10 cellular contexts compared by ENCODE assay signal in the genomic region with DNA sequence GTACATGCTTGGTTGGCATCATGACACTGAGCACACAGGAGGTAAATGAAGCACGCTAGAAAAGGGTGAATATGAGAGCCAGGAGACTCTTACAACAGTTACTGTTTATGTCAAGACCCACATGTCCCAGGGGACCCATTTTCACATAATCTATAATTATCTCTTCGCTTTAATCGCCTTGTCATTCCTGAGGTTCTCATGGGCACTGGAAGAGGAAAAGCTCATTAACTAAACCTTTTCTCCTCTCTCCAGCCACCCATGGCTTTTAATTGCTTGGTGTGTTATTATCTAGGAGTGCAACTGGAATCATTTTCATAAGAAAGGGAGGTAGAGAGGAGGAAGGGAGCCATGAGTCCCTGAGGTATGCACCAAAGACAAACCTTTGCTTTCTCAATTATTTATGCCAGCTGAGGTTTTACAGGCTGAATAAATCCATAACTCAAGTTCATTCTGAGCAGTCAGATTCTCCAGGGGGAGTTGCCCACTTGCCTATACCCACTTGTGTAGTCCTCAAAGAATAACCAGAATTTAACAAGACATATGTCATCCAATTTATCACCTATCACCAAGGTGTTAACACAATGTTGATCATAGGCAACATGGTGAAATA.
A peak's percentile ranks its signal among the peaks of the same experiment; 100 is the strongest.
DNase-seq lines count a peak whose midpoint lies in the region; ATAC-seq and TF ChIP-seq lines count a peak whose summit lies in the region.
"Had no signal": no experiment of that assay in that cellular context is flagged by ENCODE, and none has a peak within 500 bp of the region (broad histone marks: within the 10 kb centered on the region; RNA-seq: fewer than 3 reads in every experiment).

No MANE protein-coding gene starts in this region.

- ATAC-seq in GM23338 (no peak), HG03521 (IDR thresholded peaks at IDR 0.05; ENCODE audit: unreplicated experiment) (no peak)

- DNase-seq in GM23338 (ENCODE audit: low spot score) (no peak), NCI-H146 treated with DMSO at 0.1 percent for 48 hours (lab: John Stamatoyannopoulos, UW; ENCODE audit: unreplicated experiment) (peak; percentile 91), NCI-H82 treated with DMSO at 0.1 percent for 48 hours (lab: John Stamatoyannopoulos, UW; ENCODE audit: unreplicated experiment) (peak; percentile 96), neuronal stem cell (ENCODE audit: low spot score) (peak; percentile 5), HuH-7 (ENCODE audit: low spot score) (no peak), H7 (no peak), SIG-M5 treated with dmso at 0.1 percent for 504 hours (lab: John Stamatoyannopoulos, UW; ENCODE audit: unreplicated experiment) (no peak)
- DNase-seq: tibial artery had no signal

- H3K14ac ChIP-seq in neuronal stem cell (ENCODE audit: low read length): no peak overlapping the region

- no peak overlapping the region; the same call in 2 of the 3 replicates for H3K4me3 Mint-ChIP-seq in GM23338
- H3K4me3 Mint-ChIP-seq: activated naive CD4-positive, alpha-beta T cell treated with anti-CD3 and anti-CD28 coated beads, Interleukin-2, amount 50 U/mL, for 24 hours had no signal

- no CpG with 5 or more reads among the region's 3 CpGs for WGBS in neuronal stem cell (ENCODE audit: extremely low coverage in 2 of 2, insufficient read length in 2 of 2, insufficient replicate concordance in 1 of 2), 2 donors

- peaks cover 9% of the 10 kb centered on the region; the same call in 1 of the 2 replicates for H3K79me2 ChIP-seq in GM23338 (replicated peaks; ENCODE audit: insufficient read depth)

- H3K4me2 ChIP-seq in GM23338 (peak overlapping the region; percentile 56; the same call in 1 of the 2 replicates), neuronal stem cell (ENCODE audit: insufficient read depth, low read length, poor library complexity, severe bottlenecking) (no peak overlapping the region)

- peaks cover 14% of the 10 kb centered on the region for H3K36me3 Mint-ChIP-seq in GM23338 (ENCODE audit: low read depth)

- H3K36me3 ChIP-seq in GM23338 (ENCODE audit: insufficient read depth): no peaks in the 10 kb centered on the region
- peaks cover 1 to 20% of the 10 kb centered on the region in 2 donors for H3K36me3 ChIP-seq in neuronal stem cell (replicated peaks in 1 of 2; ENCODE audit: control insufficient read depth in 2 of 2, insufficient read depth in 2 of 2, low read length in 2 of 2)
- H3K36me3 ChIP-seq in H7 (replicated peaks; ENCODE audit: control insufficient read depth, insufficient read depth, low read length): no peaks in the 10 kb centered on the region

- H4K8ac ChIP-seq in neuronal stem cell (ENCODE audit: low read depth, low read length): no peak overlapping the region

- no peak overlapping the region for H3K18ac ChIP-seq in neuronal stem cell (ENCODE audit: low read length)

- H3K27ac ChIP-seq in GM23338 (ENCODE audit: low read depth): peak overlapping the region; percentile 45
- peak overlapping the region; percentile 20 for H3K27ac ChIP-seq in neuronal stem cell (replicated peaks; ENCODE audit: low read length)
- H3K27ac ChIP-seq: tibial artery had no signal

- H3K4me3 ChIP-seq in GM23338 (no peak overlapping the region), neuronal stem cell (ENCODE audit: low read length in 2 of 2) (no peak overlapping the region), H7 (ENCODE audit: insufficient read depth, low read depth, low read length) (no peak overlapping the region)
- H3K4me3 ChIP-seq: tibial artery had no signal

- H3K23ac ChIP-seq in neuronal stem cell (ENCODE audit: low read depth, low read length, poor library complexity): no peak overlapping the region

- no peak overlapping the region for H2AFZ ChIP-seq in GM23338
- no peak overlapping the region for H2AFZ ChIP-seq in neuronal stem cell (ENCODE audit: low read length)

- H3F3A ChIP-seq in GM23338 (replicated peaks; ENCODE audit: low read depth): no peaks in the 10 kb centered on the region

- no peak overlapping the region for H3K4ac ChIP-seq in neuronal stem cell (ENCODE audit: low read length)

- H2AK5ac ChIP-seq in neuronal stem cell (ENCODE audit: low read depth, low read length): no peak overlapping the region

- H3K4me1 Mint-ChIP-seq in GM23338: peaks cover 21% of the 10 kb centered on the region

- peaks cover 1 to 3% of the 10 kb centered on the region in 2 donors for H3K9me3 ChIP-seq in neuronal stem cell (replicated peaks in 1 of 2; ENCODE audit: control insufficient read depth in 2 of 2, insufficient read depth in 1 of 2, low read depth in 1 of 2, low read length in 2 of 2)
- H3K9me3 ChIP-seq: tibial artery had no signal

- H2BK15ac ChIP-seq in neuronal stem cell (ENCODE audit: low read length): no peak overlapping the region

- H3K27ac Mint-ChIP-seq in GM23338: peak overlapping the region; percentile 89
- H3K27ac Mint-ChIP-seq: activated naive CD4-positive, alpha-beta T cell treated with anti-CD3 and anti-CD28 coated beads, Interleukin-2, amount 50 U/mL, for 24 hours had no signal

- H2BK120ac ChIP-seq in neuronal stem cell (ENCODE audit: low read depth, low read length): no peak overlapping the region

- H3K9ac ChIP-seq in neuronal stem cell (ENCODE audit: low read depth, low read length, poor library complexity): no peak overlapping the region

- H4K20me1 ChIP-seq in GM23338 (replicated peaks; ENCODE audit: insufficient read depth): no peaks in the 10 kb centered on the region

- peaks cover 28% of the 10 kb centered on the region for H3K4me1 ChIP-seq in GM23338 (ENCODE audit: insufficient read depth)
- H3K4me1 ChIP-seq in neuronal stem cell (ENCODE audit: control insufficient read depth in 2 of 2, insufficient read depth in 1 of 2, low read depth in 1 of 2, low read length in 2 of 2): peaks cover 0 to 6% of the 10 kb centered on the region in 2 donors
- H3K4me1 ChIP-seq: tibial artery had no signal

- H3K9me2 ChIP-seq in GM23338 (ENCODE audit: insufficient read depth): no peaks in the 10 kb centered on the region

- H3K27me3 Mint-ChIP-seq in GM23338 (ENCODE audit: insufficient read depth, low read depth, poor library complexity): no peaks in the 10 kb centered on the region
- H3K27me3 Mint-ChIP-seq: activated naive CD4-positive, alpha-beta T cell treated with anti-CD3 and anti-CD28 coated beads, Interleukin-2, amount 50 U/mL, for 24 hours had no signal

- H2BK5ac ChIP-seq in neuronal stem cell (ENCODE audit: low read length): no peak overlapping the region

- TF ChIP-seq CTCF in GM23338 (conservative IDR thresholded peaks at IDR 0.05; ENCODE audit: low read depth in 2 of 2): no peak

- H4K91ac ChIP-seq in neuronal stem cell (ENCODE audit: low read depth, low read length, poor library complexity): no peak overlapping the region

- H3K79me1 ChIP-seq in neuronal stem cell (ENCODE audit: low read depth, low read length): no peaks in the 10 kb centered on the region

- H3K9me3 Mint-ChIP-seq in GM23338: no peaks in the 10 kb centered on the region

- no peak overlapping the region for H2BK12ac ChIP-seq in neuronal stem cell (ENCODE audit: low read length)

- H3K27me3 ChIP-seq in GM23338 (ENCODE audit: insufficient read depth): no peaks in the 10 kb centered on the region
- H3K27me3 ChIP-seq in neuronal stem cell (ENCODE audit: control insufficient read depth in 3 of 3, insufficient read depth in 3 of 3, low read depth in 1 of 3, low read length in 3 of 3): no peaks in the 10 kb centered on the region
- H3K27me3 ChIP-seq in H7 (ENCODE audit: control insufficient read depth, insufficient read depth, low read length): no peaks in the 10 kb centered on the region
- H3K27me3 ChIP-seq: tibial artery had no signal

TF ChIP-seq in GM23338, 12 proteins besides CTCF, POLR2A, EP300 and RAD21 (continues in another document):
- TF ChIP-seq EZH2 (IDR thresholded peaks at IDR 0.05; ENCODE audit: low read depth, unreplicated experiment): no peak
- TF ChIP-seq, protein P1, sequence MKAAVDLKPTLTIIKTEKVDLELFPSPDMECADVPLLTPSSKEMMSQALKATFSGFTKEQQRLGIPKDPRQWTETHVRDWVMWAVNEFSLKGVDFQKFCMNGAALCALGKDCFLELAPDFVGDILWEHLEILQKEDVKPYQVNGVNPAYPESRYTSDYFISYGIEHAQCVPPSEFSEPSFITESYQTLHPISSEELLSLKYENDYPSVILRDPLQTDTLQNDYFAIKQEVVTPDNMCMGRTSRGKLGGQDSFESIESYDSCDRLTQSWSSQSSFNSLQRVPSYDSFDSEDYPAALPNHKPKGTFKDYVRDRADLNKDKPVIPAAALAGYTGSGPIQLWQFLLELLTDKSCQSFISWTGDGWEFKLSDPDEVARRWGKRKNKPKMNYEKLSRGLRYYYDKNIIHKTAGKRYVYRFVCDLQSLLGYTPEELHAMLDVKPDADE (IDR thresholded peaks at IDR 0.05): no peak
- no peak for TF ChIP-seq STAT1 (IDR thresholded peaks at IDR 0.05; ENCODE audit: unreplicated experiment)
- no peak for TF ChIP-seq NANOG (IDR thresholded peaks at IDR 0.05; ENCODE audit: borderline replicate concordance)

Comparison
In these comparisons a context has a peak if more than half of its experiments do, and no peak if none do; other contexts are left out.
1. DNase-seq: peak in NCI-H146 treated with DMSO at 0.1 percent for 48 hours (single experiment), NCI-H82 treated with DMSO at 0.1 percent for 48 hours (single experiment) and neuronal stem cell (single experiment); none in GM23338 (single experiment), HuH-7 (single experiment), H7 (single experiment) and SIG-M5 treated with dmso at 0.1 percent for 504 hours (single experiment).